In the genomic region with DNA sequence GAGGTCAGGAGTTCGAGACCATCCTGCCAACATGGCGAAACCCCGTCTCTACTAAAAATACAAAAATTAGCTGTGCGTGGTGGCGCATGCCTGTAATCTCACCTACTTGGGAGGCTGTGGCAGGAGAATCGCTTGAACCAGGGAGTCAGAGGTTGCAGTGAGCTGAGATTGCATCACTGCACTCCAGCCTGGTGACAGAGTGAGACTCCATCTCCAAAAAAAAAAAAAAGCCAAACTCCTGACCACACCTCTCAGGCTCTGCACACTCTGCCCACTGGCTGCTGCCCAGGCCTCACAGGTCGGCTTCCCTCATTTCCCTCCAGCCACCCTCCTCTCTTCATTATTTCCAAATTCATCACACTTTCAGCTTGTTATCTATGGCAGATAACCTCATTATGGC, we compare ENCODE assay signal across 13 cellular contexts. TPM values are rescaled to one million over a fixed set of nuclear protein-coding genes. Genes with fewer than 3 reads are reported as not detected.
DNase-seq lines count a peak whose midpoint lies in the region; ATAC-seq, FAIRE-seq and TF ChIP-seq lines count a peak whose summit lies in the region.
"Not testable (repeated sequence)": the region's sequence is repeated elsewhere in the genome, so short reads cannot be mapped to it uniquely, and the experiment has no call there.
"Had no signal": no experiment of that assay in that cellular context is flagged by ENCODE, and none has a peak within 500 bp of the region (broad histone marks: within the 10 kb centered on the region; RNA-seq: fewer than 3 reads in every experiment).

No MANE protein-coding gene starts in this region.

- peak overlapping the region; percentile 41; the same call in 1 of the 2 replicates for H3K4me2 ChIP-seq in HepG2 (ENCODE audit: low read depth, low read length)

- POLR2A ChIA-PET in HEK293T (lab: Yijun Ruan, JAX) (interaction anchor here (1.1 kb wide), 1 partner anchor 18 kb away, joined by 3 read pairs; the partner anchor contains the start of gene KIF22), HepG2 (lab: Yijun Ruan, JAX) (interaction anchor here (0.7 to 2.3 kb wide), 5 partner anchors 9 to 58 kb away, joined by 3 to 9 read pairs (median 4); partner anchors contain the start of genes KIF22 and PAGR1)

- CTCF ChIA-PET in HEK293T (lab: Yijun Ruan, JAX); HepG2 (lab: Yijun Ruan, JAX; ENCODE audit: low intra/inter-chr PET ratio, low total read pairs): not testable (repeated sequence)

- TF ChIP-seq POLR2A in Raji (IDR thresholded peaks at IDR 0.05; ENCODE audit: insufficient read depth, low read depth, low read length), result 0 out of 2 replicates have a peak, but pooled peaks have one; percentile 2
- not testable (repeated sequence) for TF ChIP-seq POLR2A in HepG2 (IDR thresholded peaks at IDR 0.05; ENCODE audit: insufficient read depth in 1 of 2, low read depth in 2 of 2, low read length in 2 of 2)

- not testable (repeated sequence) for H3K36me3 Mint-ChIP-seq in mesothelial cell of epicardium

- H3K9ac ChIP-seq in HepG2 (ENCODE audit: insufficient read depth, low read depth, low read length), result not testable (repeated sequence)

- not testable (repeated sequence) for H3K4me3 ChIP-seq in fibroblast of the aortic adventitia (ENCODE audit: low read depth, low read length); HepG2 (replicated peaks in 1 of 3; ENCODE audit: insufficient read depth in 1 of 3, low read depth in 2 of 3, low read length in 3 of 3); pancreas

- not testable (repeated sequence) for H3K9me3 ChIP-seq in HepG2 (ENCODE audit: low read length); pancreas

- not testable (repeated sequence) for H4K20me1 ChIP-seq in HepG2 (ENCODE audit: insufficient read depth, low read length)

- TF ChIP-seq EP300 in HepG2 (IDR thresholded peaks at IDR 0.05; ENCODE audit: low read depth in 2 of 2, low read length in 2 of 2); HepG2 (CRISPR knock-in tag; IDR thresholded peaks at IDR 0.05; ENCODE audit: borderline replicate concordance): not testable (repeated sequence)

- WGBS in HepG2 (ENCODE audit: low lambda C conversion rate), result 52% methylated on average over 7 of the region's 7 CpGs
- WGBS in pancreas, 2 donors, result 85 to 91% methylated on average over 7 of the region's 7 CpGs

- TF ChIP-seq CTCF in fibroblast of the aortic adventitia (IDR thresholded peaks at IDR 0.05; ENCODE audit: insufficient read depth, low read length); HepG2 (CRISPR knock-in tag; IDR thresholded peaks at IDR 0.05); mesothelial cell of epicardium (IDR thresholded peaks at IDR 0.05; ENCODE audit: unreplicated experiment); pancreas (IDR thresholded peaks at IDR 0.05): not testable (repeated sequence)

- peak; percentile 42; the same call in 2 of the 3 replicates for ATAC-seq in HepG2
- ATAC-seq in pancreas, result peak in 3 of 4 donors; percentile 35 to 51 (median 48)

- H3K27ac Mint-ChIP-seq in mesothelial cell of epicardium, result peak overlapping the region; percentile 34

- not testable (repeated sequence) for H3K27me3 ChIP-seq in HepG2 (ENCODE audit: control insufficient read depth in 1 of 2, insufficient read depth in 2 of 2, low read length in 2 of 2); pancreas

- not testable (repeated sequence) for H3K4me3 Mint-ChIP-seq in mesothelial cell of epicardium

- intact Hi-C loops in HepG2 (cut with micrococcal nuclease; ENCODE audit: unreplicated experiment); pancreas (cut with DNase I): not testable (repeated sequence)

- H3K27me3 Mint-ChIP-seq in mesothelial cell of epicardium (ENCODE audit: low read depth), result not testable (repeated sequence)

- H3K36me3 ChIP-seq in HepG2 (replicated peaks in 1 of 2; ENCODE audit: control insufficient read depth in 1 of 2, insufficient read depth in 2 of 2, low read length in 2 of 2); pancreas: not testable (repeated sequence)

- H2AFZ ChIP-seq in HepG2 (ENCODE audit: low read length), result not testable (repeated sequence)

- not testable (repeated sequence) for H3K79me2 ChIP-seq in HepG2 (ENCODE audit: insufficient read depth, low read length)

- in situ Hi-C loops in HepG2 (cut with HindIII; ENCODE audit: extremely low pct_ligation_motif_present, low pct_unique_long_range_greater_than_20kb), result not testable (repeated sequence)

- BruUV-seq in HepG2 (replicated peaks; lab: Mats Ljungman, UMichigan), result not testable (repeated sequence)

- TF ChIP-seq RAD21 in HepG2 (CRISPR knock-in tag; IDR thresholded peaks at IDR 0.05), result not testable (repeated sequence)

- FAIRE-seq in HepG2 (lab: Jason Lieb, UNC); pancreas (lab: Jason Lieb, UNC): not testable (repeated sequence)

- peak overlapping the region; percentile 20 for H3K27ac ChIP-seq in HepG2 (ENCODE audit: extremely low read length, insufficient read depth, low read length)
- not testable (repeated sequence) for H3K27ac ChIP-seq in pancreas

- H3K4me1 Mint-ChIP-seq in mesothelial cell of epicardium, result peaks cover 13% of the 10 kb centered on the region

- DNase-seq in HEK293T (ENCODE audit: extremely low spot score); HepG2 (ENCODE audit: low spot score); mesothelial cell of epicardium (ENCODE audit: low spot score in 2 of 2, unreplicated experiment in 2 of 2); pancreas: not testable (repeated sequence)
- DNase-seq in fibroblast of the aortic adventitia (ENCODE audit: low read depth), result peak; percentile 56

- H3K9me3 Mint-ChIP-seq in mesothelial cell of epicardium, result not testable (repeated sequence)

- peaks cover 58% of the 10 kb centered on the region for H3K4me1 ChIP-seq in HepG2 (ENCODE audit: insufficient read depth, low read length)
- not testable (repeated sequence) for H3K4me1 ChIP-seq in pancreas

RNA-seq across cellular contexts. Expression of gene ZG16, which starts 5.7 kb away (rescaled TPM):
- not detected in 2 replicates for total RNA-seq in fibroblast of the aortic adventitia (ENCODE audit: low replicate concordance)
- 0.07 and 0.15 TPM in 2 replicates for total RNA-seq in HepG2 (2016; rRNA removed; fragmentation: Illumina TruSeq; extraction: Trizol)
- 0.18 and 0.30 TPM in 2 replicates for total RNA-seq in HepG2 (2016; cell fraction: cytosol; rRNA removed; fragmentation: Illumina TruSeq; extraction: Trizol; ENCODE audit: low read depth)
- 0.09 TPM in 2 replicates for total RNA-seq in HepG2 (2016; cell fraction: insoluble cytoplasmic fraction; rRNA removed; fragmentation: Illumina TruSeq; extraction: Trizol)
- 0.17 and 0.22 TPM in 2 replicates for total RNA-seq in HepG2 (2016; cell fraction: membrane; rRNA removed; fragmentation: Illumina TruSeq; extraction: Trizol)
- total RNA-seq in HepG2 (2016; cell fraction: nucleus; rRNA removed; fragmentation: Illumina TruSeq; extraction: Trizol), result not detected in 2 replicates
- 0.01 and 0.04 TPM in 2 replicates for polyA plus RNA-seq in HepG2 (2011; rRNA removed)
- 0.01 TPM in 1 of 2 replicates, not detected in the other for polyA plus RNA-seq in HepG2 (2011; cell fraction: cytosol; rRNA removed)
- polyA plus RNA-seq in HepG2 (2011; cell fraction: nucleus; rRNA removed), result not detected in 2 replicates
- polyA plus RNA-seq in HepG2 (2012), result 0.11 TPM in 1 of 2 replicates, not detected in the other
- polyA plus RNA-seq in HepG2 (2016; cell fraction: cytosol; fragmentation: Illumina TruSeq; extraction: Trizol; ENCODE audit: low read depth), result 0.35 and 0.42 TPM in 2 replicates
- polyA plus RNA-seq in HepG2 (2016; cell fraction: insoluble cytoplasmic fraction; fragmentation: Illumina TruSeq; extraction: Trizol; ENCODE audit: low read depth), result 0.12 and 0.16 TPM in 2 replicates
- 0.26 and 0.42 TPM in 2 replicates for polyA plus RNA-seq in HepG2 (2016; cell fraction: membrane; fragmentation: Illumina TruSeq; extraction: Trizol; ENCODE audit: low read depth)
- 0.13 TPM in 1 of 2 replicates, not detected in the other for polyA plus RNA-seq in HepG2 (2016; cell fraction: nucleus; fragmentation: Illumina TruSeq; extraction: Trizol; ENCODE audit: insufficient read depth, low read depth)
- polyA minus RNA-seq in HepG2 (2011; rRNA and poly(A)+ RNA removed; ENCODE audit: low replicate concordance), result 0.05 TPM in 1 of 2 replicates, not detected in the other
- polyA minus RNA-seq in HepG2 (2011; cell fraction: cytosol; rRNA and poly(A)+ RNA removed), result not detected in 2 replicates
- not detected in 2 replicates for polyA minus RNA-seq in HepG2 (2011; cell fraction: nucleus; rRNA and poly(A)+ RNA removed)
- total RNA-seq in mesothelial cell of epicardium, result 0.11 to 0.20 TPM (median 0.20 TPM) in 3 replicates
- 1 to 10 TPM in 3 of 6 donors, under 1 TPM in 3; 0.06 to 3.1 (median 1.1) TPM for total RNA-seq in pancreas
- 1 to 10 TPM in 1 of 2 donors, under 1 TPM in 1; 0.52 to 2.4 TPM for polyA plus RNA-seq in pancreas
- total RNA-seq: A172; A673; Calu3; CD4-positive, alpha-beta memory T cell; Daoy; G401 had no signal
- polyA plus RNA-seq: BJ; CD4-positive, alpha-beta memory T cell had no signal

RNA-seq across cellular contexts. Expression of gene KIF22, which starts 18.2 kb away (rescaled TPM):
- total RNA-seq in fibroblast of the aortic adventitia (ENCODE audit: low replicate concordance) (7.2 and 52.4 TPM in 2 replicates), HepG2 (2016; rRNA removed; fragmentation: Illumina TruSeq; extraction: Trizol) (103 and 118 TPM in 2 replicates), mesothelial cell of epicardium (72.6 to 78.3 TPM (median 76.9 TPM) in 3 replicates), pancreas (10 to 100 TPM in 4 of 6 donors, 1 to 10 TPM in 2; 7.7 to 17.4 (median 11.0) TPM)
- 18.5 and 19.7 TPM in 2 replicates for total RNA-seq in HepG2 (2016; cell fraction: cytosol; rRNA removed; fragmentation: Illumina TruSeq; extraction: Trizol; ENCODE audit: low read depth)
- 91.9 and 121 TPM in 2 replicates for total RNA-seq in HepG2 (2016; cell fraction: insoluble cytoplasmic fraction; rRNA removed; fragmentation: Illumina TruSeq; extraction: Trizol)
- total RNA-seq in HepG2 (2016; cell fraction: membrane; rRNA removed; fragmentation: Illumina TruSeq; extraction: Trizol), result 25.3 and 25.9 TPM in 2 replicates
- 125 and 140 TPM in 2 replicates for total RNA-seq in HepG2 (2016; cell fraction: nucleus; rRNA removed; fragmentation: Illumina TruSeq; extraction: Trizol)
- polyA plus RNA-seq in HepG2 (2011; rRNA removed) (68.4 and 95.8 TPM in 2 replicates), pancreas (10 to 100 TPM; 43.1 to 51.2 TPM)
- 37.5 and 70.2 TPM in 2 replicates for polyA plus RNA-seq in HepG2 (2011; cell fraction: cytosol; rRNA removed)
- polyA plus RNA-seq in HepG2 (2011; cell fraction: nucleus; rRNA removed), result 159 and 266 TPM in 2 replicates
- 32.0 and 51.7 TPM in 2 replicates for polyA plus RNA-seq in HepG2 (2012)
- polyA plus RNA-seq in HepG2 (2016; cell fraction: cytosol; fragmentation: Illumina TruSeq; extraction: Trizol; ENCODE audit: low read depth), result 11.4 and 13.1 TPM in 2 replicates
- polyA plus RNA-seq in HepG2 (2016; cell fraction: insoluble cytoplasmic fraction; fragmentation: Illumina TruSeq; extraction: Trizol; ENCODE audit: low read depth), result 85.0 and 106 TPM in 2 replicates
- 15.8 and 19.2 TPM in 2 replicates for polyA plus RNA-seq in HepG2 (2016; cell fraction: membrane; fragmentation: Illumina TruSeq; extraction: Trizol; ENCODE audit: low read depth)
- polyA plus RNA-seq in HepG2 (2016; cell fraction: nucleus; fragmentation: Illumina TruSeq; extraction: Trizol; ENCODE audit: insufficient read depth, low read depth), result 240 and 250 TPM in 2 replicates
- polyA minus RNA-seq in HepG2 (2011; rRNA and poly(A)+ RNA removed; ENCODE audit: low replicate concordance), result 158 and 325 TPM in 2 replicates
- 28.8 and 45.0 TPM in 2 replicates for polyA minus RNA-seq in HepG2 (2011; cell fraction: cytosol; rRNA and poly(A)+ RNA removed)
- polyA minus RNA-seq in HepG2 (2011; cell fraction: nucleus; rRNA and poly(A)+ RNA removed), result 109 and 117 TPM in 2 replicates

RNA-seq across cellular contexts. Expression of gene C16orf54, which starts 26.5 kb away (rescaled TPM):
- total RNA-seq in fibroblast of the aortic adventitia (ENCODE audit: low replicate concordance), result not detected in 2 replicates
- total RNA-seq in HepG2 (2016; rRNA removed; fragmentation: Illumina TruSeq; extraction: Trizol), result not detected in 2 replicates
- total RNA-seq in HepG2 (2016; cell fraction: cytosol; rRNA removed; fragmentation: Illumina TruSeq; extraction: Trizol; ENCODE audit: low read depth), result not detected in 2 replicates
- not detected in 2 replicates for total RNA-seq in HepG2 (2016; cell fraction: insoluble cytoplasmic fraction; rRNA removed; fragmentation: Illumina TruSeq; extraction: Trizol)
- not detected in 2 replicates for total RNA-seq in HepG2 (2016; cell fraction: membrane; rRNA removed; fragmentation: Illumina TruSeq; extraction: Trizol)
- not detected in 2 replicates for total RNA-seq in HepG2 (2016; cell fraction: nucleus; rRNA removed; fragmentation: Illumina TruSeq; extraction: Trizol)
- not detected in 2 replicates for polyA plus RNA-seq in HepG2 (2011; rRNA removed)
- polyA plus RNA-seq in HepG2 (2011; cell fraction: cytosol; rRNA removed), result not detected in 2 replicates
- polyA plus RNA-seq in HepG2 (2011; cell fraction: nucleus; rRNA removed), result not detected in 2 replicates
- polyA plus RNA-seq in HepG2 (2012), result not detected in 2 replicates
- polyA plus RNA-seq in HepG2 (2016; cell fraction: cytosol; fragmentation: Illumina TruSeq; extraction: Trizol; ENCODE audit: low read depth), result not detected in 2 replicates
- polyA plus RNA-seq in HepG2 (2016; cell fraction: insoluble cytoplasmic fraction; fragmentation: Illumina TruSeq; extraction: Trizol; ENCODE audit: low read depth), result not detected in 2 replicates
- not detected in 2 replicates for polyA plus RNA-seq in HepG2 (2016; cell fraction: membrane; fragmentation: Illumina TruSeq; extraction: Trizol; ENCODE audit: low read depth)
- polyA plus RNA-seq in HepG2 (2016; cell fraction: nucleus; fragmentation: Illumina TruSeq; extraction: Trizol; ENCODE audit: insufficient read depth, low read depth), result not detected in 2 replicates
- not detected in 2 replicates for polyA minus RNA-seq in HepG2 (2011; rRNA and poly(A)+ RNA removed; ENCODE audit: low replicate concordance)
- not detected in 2 replicates for polyA minus RNA-seq in HepG2 (2011; cell fraction: cytosol; rRNA and poly(A)+ RNA removed)
- not detected in 2 replicates for polyA minus RNA-seq in HepG2 (2011; cell fraction: nucleus; rRNA and poly(A)+ RNA removed)
- not detected in 3 replicates for total RNA-seq in mesothelial cell of epicardium
- total RNA-seq in pancreas, result 1 to 10 TPM in 2 of 6 donors, under 1 TPM in 3, not detected in 1; 0.24 to 1.5 (median 0.61) TPM
- under 1 TPM; 0.23 to 0.26 TPM for polyA plus RNA-seq in pancreas
- total RNA-seq: A673, Calu3, G401 had no signal
- polyA plus RNA-seq: BJ had no signal

RNA-seq across cellular contexts. Expression of gene MAZ, which starts 34.0 kb away (rescaled TPM):
- total RNA-seq in fibroblast of the aortic adventitia (ENCODE audit: low replicate concordance) (74.0 and 159 TPM in 2 replicates), HepG2 (2016; rRNA removed; fragmentation: Illumina TruSeq; extraction: Trizol) (229 and 277 TPM in 2 replicates), mesothelial cell of epicardium (345 to 360 TPM (median 349 TPM) in 3 replicates), pancreas (100 to 1,000 TPM in 1 of 6 donors, 10 to 100 TPM in 5; 84.8 to 122 (median 96.2) TPM)
- total RNA-seq in HepG2 (2016; cell fraction: cytosol; rRNA removed; fragmentation: Illumina TruSeq; extraction: Trizol; ENCODE audit: low read depth), result 423 and 431 TPM in 2 replicates
- total RNA-seq in HepG2 (2016; cell fraction: insoluble cytoplasmic fraction; rRNA removed; fragmentation: Illumina TruSeq; extraction: Trizol), result 196 and 286 TPM in 2 replicates
- 825 and 837 TPM in 2 replicates for total RNA-seq in HepG2 (2016; cell fraction: membrane; rRNA removed; fragmentation: Illumina TruSeq; extraction: Trizol)
- 134 and 167 TPM in 2 replicates for total RNA-seq in HepG2 (2016; cell fraction: nucleus; rRNA removed; fragmentation: Illumina TruSeq; extraction: Trizol)
- polyA plus RNA-seq in HepG2 (2011; rRNA removed) (203 and 255 TPM in 2 replicates), pancreas (100 to 1,000 TPM in 1 of 2 donors, 10 to 100 TPM in 1; 94.1 to 107 TPM)
- polyA plus RNA-seq in HepG2 (2011; cell fraction: cytosol; rRNA removed), result 164 and 235 TPM in 2 replicates
- 242 and 334 TPM in 2 replicates for polyA plus RNA-seq in HepG2 (2011; cell fraction: nucleus; rRNA removed)
- polyA plus RNA-seq in HepG2 (2012), result 301 and 452 TPM in 2 replicates
- 608 and 677 TPM in 2 replicates for polyA plus RNA-seq in HepG2 (2016; cell fraction: cytosol; fragmentation: Illumina TruSeq; extraction: Trizol; ENCODE audit: low read depth)
- polyA plus RNA-seq in HepG2 (2016; cell fraction: insoluble cytoplasmic fraction; fragmentation: Illumina TruSeq; extraction: Trizol; ENCODE audit: low read depth), result 287 and 420 TPM in 2 replicates
- 1,001 and 1,210 TPM in 2 replicates for polyA plus RNA-seq in HepG2 (2016; cell fraction: membrane; fragmentation: Illumina TruSeq; extraction: Trizol; ENCODE audit: low read depth)
- polyA plus RNA-seq in HepG2 (2016; cell fraction: nucleus; fragmentation: Illumina TruSeq; extraction: Trizol; ENCODE audit: insufficient read depth, low read depth), result 330 and 379 TPM in 2 replicates
- 512 and 628 TPM in 2 replicates for polyA minus RNA-seq in HepG2 (2011; rRNA and poly(A)+ RNA removed; ENCODE audit: low replicate concordance)
- 217 and 237 TPM in 2 replicates for polyA minus RNA-seq in HepG2 (2011; cell fraction: cytosol; rRNA and poly(A)+ RNA removed)
- 59.9 and 60.5 TPM in 2 replicates for polyA minus RNA-seq in HepG2 (2011; cell fraction: nucleus; rRNA and poly(A)+ RNA removed)

RNA-seq across cellular contexts. Expression of gene PRRT2, which starts 39.7 kb away (rescaled TPM):
- total RNA-seq in fibroblast of the aortic adventitia (ENCODE audit: low replicate concordance) (7.7 and 32.0 TPM in 2 replicates), HepG2 (2016; rRNA removed; fragmentation: Illumina TruSeq; extraction: Trizol) (0.11 and 0.51 TPM in 2 replicates), mesothelial cell of epicardium (24.6 to 25.5 TPM (median 24.7 TPM) in 3 replicates), pancreas (1 to 10 TPM in 1 of 6 donors, under 1 TPM in 5; 0.35 to 1.2 (median 0.45) TPM)
- not detected in 2 replicates for total RNA-seq in HepG2 (2016; cell fraction: cytosol; rRNA removed; fragmentation: Illumina TruSeq; extraction: Trizol; ENCODE audit: low read depth)
- total RNA-seq in HepG2 (2016; cell fraction: insoluble cytoplasmic fraction; rRNA removed; fragmentation: Illumina TruSeq; extraction: Trizol), result 0.76 TPM in 1 of 2 replicates, not detected in the other
- 0.28 TPM in 1 of 2 replicates, not detected in the other for total RNA-seq in HepG2 (2016; cell fraction: membrane; rRNA removed; fragmentation: Illumina TruSeq; extraction: Trizol)
- total RNA-seq in HepG2 (2016; cell fraction: nucleus; rRNA removed; fragmentation: Illumina TruSeq; extraction: Trizol), result 1.1 and 1.4 TPM in 2 replicates
- polyA plus RNA-seq in HepG2 (2011; rRNA removed) (1.1 and 1.8 TPM in 2 replicates), pancreas (1 to 10 TPM; 2.6 to 3.2 TPM)
- 0.31 and 0.38 TPM in 2 replicates for polyA plus RNA-seq in HepG2 (2011; cell fraction: cytosol; rRNA removed)
- 16.2 and 16.5 TPM in 2 replicates for polyA plus RNA-seq in HepG2 (2011; cell fraction: nucleus; rRNA removed)
- polyA plus RNA-seq in HepG2 (2012), result 1.6 and 1.7 TPM in 2 replicates
- polyA plus RNA-seq in HepG2 (2016; cell fraction: cytosol; fragmentation: Illumina TruSeq; extraction: Trizol; ENCODE audit: low read depth), result 0.08 TPM in 1 of 2 replicates, not detected in the other
- 0.11 and 0.41 TPM in 2 replicates for polyA plus RNA-seq in HepG2 (2016; cell fraction: insoluble cytoplasmic fraction; fragmentation: Illumina TruSeq; extraction: Trizol; ENCODE audit: low read depth)
- polyA plus RNA-seq in HepG2 (2016; cell fraction: membrane; fragmentation: Illumina TruSeq; extraction: Trizol; ENCODE audit: low read depth), result 0.07 and 0.15 TPM in 2 replicates
- 3.5 and 3.7 TPM in 2 replicates for polyA plus RNA-seq in HepG2 (2016; cell fraction: nucleus; fragmentation: Illumina TruSeq; extraction: Trizol; ENCODE audit: insufficient read depth, low read depth)
- polyA minus RNA-seq in HepG2 (2011; rRNA and poly(A)+ RNA removed; ENCODE audit: low replicate concordance), result 0.07 and 0.56 TPM in 2 replicates
- polyA minus RNA-seq in HepG2 (2011; cell fraction: cytosol; rRNA and poly(A)+ RNA removed), result not detected in 2 replicates
- polyA minus RNA-seq in HepG2 (2011; cell fraction: nucleus; rRNA and poly(A)+ RNA removed), result 1.5 and 2.4 TPM in 2 replicates
